In the genomic region with DNA sequence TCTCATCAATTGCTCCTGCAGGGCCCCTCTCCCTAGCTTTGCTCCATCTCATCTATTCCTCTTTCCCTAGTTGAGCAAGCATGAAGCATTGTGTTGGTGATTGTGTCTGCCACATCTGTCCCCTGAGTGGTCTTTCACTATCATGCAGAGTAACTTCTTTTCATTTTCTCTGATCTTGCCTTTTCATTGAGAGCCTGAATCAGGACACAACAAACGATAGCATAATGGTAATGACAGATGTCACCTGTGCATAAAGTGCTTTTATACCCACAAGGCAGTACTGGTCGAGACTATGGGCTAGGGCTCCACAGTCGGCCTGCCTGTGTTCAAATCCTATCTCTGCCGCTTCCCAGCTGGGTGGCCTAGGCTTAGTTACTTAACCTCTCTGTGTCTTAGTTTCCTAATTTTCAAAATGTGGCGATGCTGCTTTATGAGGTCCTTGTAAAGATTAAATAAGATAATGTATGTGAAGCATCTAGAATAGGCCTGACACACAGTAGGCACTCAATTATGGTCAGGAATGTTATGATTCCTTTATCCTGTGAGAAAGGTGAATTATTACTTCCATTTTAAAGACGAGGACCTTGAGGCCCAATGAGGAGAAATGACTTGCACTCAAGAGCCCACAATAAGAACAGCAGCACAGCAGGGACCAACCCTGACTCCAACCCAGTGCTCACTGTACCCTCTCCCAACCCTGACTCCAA, we compare ENCODE assay signal across 17 cellular contexts.
DNase-seq lines count a peak whose midpoint lies in the region; ATAC-seq and TF ChIP-seq lines count a peak whose summit lies in the region.
"Had no signal": no experiment of that assay in that cellular context is flagged by ENCODE, and none has a peak within 500 bp of the region (broad histone marks: within the 10 kb centered on the region; RNA-seq: fewer than 3 reads in every experiment).

No MANE protein-coding gene starts in this region.

- H3K9ac ChIP-seq in DND-41 (ENCODE audit: low read depth, low read length) (no peak overlapping the region), H9 (ENCODE audit: extremely low read depth, insufficient read length, low read length) (no peak overlapping the region)

- no peak overlapping the region for H3K4me3 ChIP-seq in DND-41 (ENCODE audit: low read depth in 1 of 2, low read length in 2 of 2)
- no peak overlapping the region for H3K4me3 ChIP-seq in left ventricle myocardium inferior
- H3K4me3 ChIP-seq: PC-9, skin epidermis, transverse colon had no signal

- ATAC-seq in DND-41 (ENCODE audit: insufficient read depth, low read depth) (0 out of 3 replicates have a peak, but pooled peaks have one; percentile 33), HG03097 (IDR thresholded peaks at IDR 0.05; ENCODE audit: low FRiP score, unreplicated experiment) (no peak)
- ATAC-seq: foreskin keratinocyte had no signal

- no peak overlapping the region for H3K14ac ChIP-seq in H9 (ENCODE audit: insufficient read depth, low read length)

- H4K20me1 ChIP-seq in DND-41 (ENCODE audit: insufficient read depth, low read length) (no peaks in the 10 kb centered on the region), H9 (ENCODE audit: control insufficient read depth, insufficient read depth, insufficient read length) (no peaks in the 10 kb centered on the region)

- no peak overlapping the region for H4K8ac ChIP-seq in H9 (replicated peaks; ENCODE audit: insufficient read length, low read depth, low read length)

- H3K4ac ChIP-seq in H9 (ENCODE audit: low read depth, low read length), result no peak overlapping the region

- H2AFZ ChIP-seq in DND-41 (ENCODE audit: low read depth, low read length) (no peak overlapping the region), H9 (ENCODE audit: low read length) (no peak overlapping the region)
- H2AFZ ChIP-seq: PC-9 had no signal

- H3K4me1 ChIP-seq in DND-41 (ENCODE audit: insufficient read depth, low read length), result no peaks in the 10 kb centered on the region
- H3K4me1 ChIP-seq in H9 (ENCODE audit: insufficient read depth, low read length), result peaks cover 3% of the 10 kb centered on the region; the same call in 1 of the 2 replicates
- H3K4me1 ChIP-seq in left ventricle myocardium inferior, result peaks cover 4% of the 10 kb centered on the region
- H3K4me1 ChIP-seq: foreskin keratinocyte, transverse colon had no signal

- H2BK20ac ChIP-seq in H9 (ENCODE audit: low read depth, low read length, poor library complexity, severe bottlenecking), result no peak overlapping the region

- H3K4me3 Mint-ChIP-seq in H9, result no peak overlapping the region; a peak in 1 of 5 replicates

- DNase-seq in DND-41 (no peak), H9 (peak; percentile 42), RKO (ENCODE audit: low spot score) (peak; percentile 58), foreskin melanocyte (peak; percentile 14), left ventricle myocardium inferior (no peak), ureter (ENCODE audit: low spot score) (no peak), GDM1 (lab: John Stamatoyannopoulos, UW) (no peak)
- DNase-seq: activated CD8-positive, alpha-beta memory T cell treated with anti-CD3 and anti-CD28 coated beads for 24 hours; dermis blood vessel endothelial cell; GOT3; IMR-90; NCI-H2081; PC-9; transverse colon had no signal

- H2BK5ac ChIP-seq in H9 (ENCODE audit: insufficient read length, low read length), result no peak overlapping the region

- H3K9me3 ChIP-seq in DND-41 (ENCODE audit: insufficient read depth, low read length, severe bottlenecking) (no peaks in the 10 kb centered on the region), H9 (ENCODE audit: control insufficient read depth, low read depth, low read length) (no peaks in the 10 kb centered on the region), left ventricle myocardium inferior (replicated peaks) (no peaks in the 10 kb centered on the region)
- H3K9me3 ChIP-seq: transverse colon had no signal

- H2BK15ac ChIP-seq in H9 (ENCODE audit: low read depth, low read length), result no peak overlapping the region

- H4K5ac ChIP-seq in H9 (ENCODE audit: insufficient read length, low read depth, low read length), result no peak overlapping the region

- WGBS in H9 (ENCODE audit: extremely low coverage, insufficient read length, low lambda C conversion rate), result no CpG with 5 or more reads among the region's 6 CpGs

- peaks cover 3 to 9% (median 5%) of the 10 kb centered on the region in 3 experiments; a peak in 6 of 7 replicates for H3K36me3 Mint-ChIP-seq in H9 (ENCODE audit: insufficient read depth in 1 of 3, low read depth in 3 of 3)

- H3K4me1 Mint-ChIP-seq in H9, result peaks cover 22 to 35% of the 10 kb centered on the region in 2 experiments

- H3K23me2 ChIP-seq in H9 (ENCODE audit: insufficient read length, low read depth, low read length, poor library complexity, severe bottlenecking), result no peaks in the 10 kb centered on the region

- H2AK5ac ChIP-seq in H9 (ENCODE audit: insufficient read length, low read length), result no peak overlapping the region

- no peak overlapping the region for H4K91ac ChIP-seq in H9 (ENCODE audit: insufficient read length, low read depth, low read length)

- H2BK12ac ChIP-seq in H9 (ENCODE audit: insufficient read length, low read depth, low read length), result no peak overlapping the region

- peaks cover 7% of the 10 kb centered on the region for H3K27me3 Mint-ChIP-seq in H9 (ENCODE audit: low read depth)

- peaks cover 11 to 12% of the 10 kb centered on the region in 2 experiments for H3K9me3 Mint-ChIP-seq in H9

- no peaks in the 10 kb centered on the region for H3K36me3 ChIP-seq in DND-41 (ENCODE audit: insufficient read depth, low read length)
- no peaks in the 10 kb centered on the region for H3K36me3 ChIP-seq in left ventricle myocardium inferior
- H3K36me3 ChIP-seq: transverse colon had no signal

- no peak overlapping the region for H3K56ac ChIP-seq in H9 (ENCODE audit: insufficient read length, low read depth, low read length)

- no peaks in the 10 kb centered on the region for H3K79me1 ChIP-seq in H9 (ENCODE audit: insufficient read depth, low read depth, low read length, poor library complexity, severe bottlenecking)

- TF ChIP-seq CTCF in DND-41 (IDR thresholded peaks at IDR 0.05; ENCODE audit: borderline replicate concordance, extremely low read depth, low read length, poor library complexity, severe bottlenecking), result no peak
- no peak for TF ChIP-seq CTCF in H9 (conservative IDR thresholded peaks at IDR 0.05)
- TF ChIP-seq CTCF in left ventricle myocardium inferior (IDR thresholded peaks at IDR 0.05; ENCODE audit: borderline replicate concordance), result no peak

- no peaks in the 10 kb centered on the region for H3K27me3 ChIP-seq in DND-41 (ENCODE audit: insufficient read depth, low read length, poor library complexity)
- no peaks in the 10 kb centered on the region for H3K27me3 ChIP-seq in H9 (ENCODE audit: insufficient read depth, low read length)
- peaks cover 46% of the 10 kb centered on the region for H3K27me3 ChIP-seq in left ventricle myocardium inferior (ENCODE audit: low read depth)

- H3K79me2 ChIP-seq in DND-41 (ENCODE audit: insufficient read depth, low read length) (no peaks in the 10 kb centered on the region), H9 (ENCODE audit: insufficient read depth, low read length) (no peaks in the 10 kb centered on the region)

- no peak overlapping the region for H3K23ac ChIP-seq in H9 (ENCODE audit: insufficient read length, low read depth, low read length)

- H3K27ac Mint-ChIP-seq in H9, result no peak overlapping the region; a peak in 1 of 7 replicates

- intact Hi-C loops in left ventricle myocardium inferior (cut with micrococcal nuclease), result no loop called here

- H3K18ac ChIP-seq in H9 (ENCODE audit: insufficient read length, low read depth, low read length), result no peak overlapping the region

- H2BK120ac ChIP-seq in H9 (ENCODE audit: low read depth, low read length, poor library complexity, severe bottlenecking), result no peak overlapping the region

- no peak overlapping the region for H3T11ph ChIP-seq in H9 (ENCODE audit: low read length)

- no peak overlapping the region for H3K27ac ChIP-seq in DND-41 (ENCODE audit: low read length)
- no peak overlapping the region for H3K27ac ChIP-seq in H9 (ENCODE audit: insufficient read length, low read depth, low read length)
- no peak overlapping the region for H3K27ac ChIP-seq in left ventricle myocardium inferior (replicated peaks)
- H3K27ac ChIP-seq: foreskin keratinocyte, PC-9, skin epidermis, transverse colon had no signal

- H3K4me2 ChIP-seq in DND-41 (ENCODE audit: insufficient read depth, low read length) (no peak overlapping the region), H9 (ENCODE audit: insufficient read depth, insufficient read length, low read length) (no peak overlapping the region)
- H3K4me2 ChIP-seq: PC-9 had no signal

Comparison
In these comparisons a context has a peak if more than half of its experiments do, and no peak if none do; other contexts are left out.
1. DNase-seq: peak in H9 (single experiment), RKO (single experiment) and foreskin melanocyte (single experiment); none in DND-41 (single experiment), left ventricle myocardium inferior (single experiment), ureter (single experiment) and GDM1 (single experiment).